ENCODE assay signal across 23 cellular contexts in genomic region chr6:89930789-89931188, GRCh38. TPM values are rescaled to one million over a fixed set of nuclear protein-coding genes. Genes with fewer than 3 reads are reported as not detected.
"Had no signal": no experiment of that assay in that cellular context is flagged by ENCODE, and none has a peak within 500 bp of the region (broad histone marks: within the 10 kb centered on the region; RNA-seq: fewer than 3 reads in every experiment).

No MANE protein-coding gene starts in this region.

- H3K27me3 Mint-ChIP-seq: activated CD8-positive, alpha-beta memory T cell treated with anti-CD3 and anti-CD28 coated beads, Interleukin-2, amount 10 ng/mL, durations not matched to agents 7 days and 5 days; effector memory CD8-positive, alpha-beta T cell had no signal

- H3K36me3 Mint-ChIP-seq: natural killer cell had no signal

- H3K9me3 ChIP-seq: body of pancreas, esophagus squamous epithelium, heart right ventricle, neutrophil, thyroid gland had no signal

- H3K36me3 ChIP-seq: esophagus squamous epithelium, neutrophil, thyroid gland had no signal

- ATAC-seq: activated CD8-positive, alpha-beta memory T cell treated with anti-CD3 and anti-CD28 coated beads, Interleukin-2, amount 10 ng/mL, durations not matched to agents 7 days and 5 days; body of pancreas; effector memory CD8-positive, alpha-beta T cell; heart right ventricle; left ventricle myocardium superior; natural killer cell; sciatic nerve had no signal

- DNase-seq: activated CD4-positive, CD25-positive, alpha-beta regulatory T cell; activated CD8-positive, alpha-beta memory T cell treated with anti-CD3 and anti-CD28 coated beads, Interleukin-2, amount 10 ng/mL, durations not matched to agents 7 days and 5 days; activated naive CD4-positive, alpha-beta T cell treated with anti-CD3 and anti-CD28 coated beads, Interleukin-2, amount 50 U/mL, for 16 hours; activated T-cell treated with anti-CD3 and anti-CD28 coated beads, Interleukin-2, amount 50 U/mL, for 1 hour; body of pancreas; caudate nucleus; effector memory CD8-positive, alpha-beta T cell; esophagus squamous epithelium; heart right ventricle; kidney glomerular epithelial cell; left ventricle myocardium superior; natural killer cell; stimulated activated CD4-positive, alpha-beta T cell treated with anti-CD3 and anti-CD28 coated beads, Interleukin-4, amount 100 ng/mL, for 1 hour; thyroid gland had no signal

- H3K4me3 Mint-ChIP-seq: activated CD8-positive, alpha-beta memory T cell treated with anti-CD3 and anti-CD28 coated beads, Interleukin-2, amount 10 ng/mL, durations not matched to agents 7 days and 5 days; effector memory CD8-positive, alpha-beta T cell; natural killer cell had no signal

- H3K27me3 ChIP-seq: body of pancreas, esophagus squamous epithelium, heart right ventricle, neutrophil, thyroid gland had no signal

- H3K4me3 ChIP-seq: body of pancreas, esophagus squamous epithelium, heart right ventricle, SK-N-MC, smooth muscle cell, thyroid gland had no signal

- H3K9me3 Mint-ChIP-seq: effector memory CD8-positive, alpha-beta T cell; natural killer cell had no signal

- H3K27ac Mint-ChIP-seq: activated CD8-positive, alpha-beta memory T cell treated with anti-CD3 and anti-CD28 coated beads, Interleukin-2, amount 10 ng/mL, durations not matched to agents 7 days and 5 days; effector memory CD8-positive, alpha-beta T cell; natural killer cell had no signal

- H3K27ac ChIP-seq: body of pancreas, esophagus squamous epithelium, heart right ventricle, neutrophil, parathyroid adenoma, SK-N-MC, thyroid gland had no signal

- H3K4me1 ChIP-seq: body of pancreas, thyroid gland had no signal

RNA-seq across cellular contexts. Expression of gene GJA10, which starts 36.5 kb away (rescaled TPM):
- total RNA-seq: body of pancreas, dermis microvascular lymphatic vessel endothelial cell, esophagus squamous epithelium, heart right ventricle, left ventricle myocardium superior, mucosa of gallbladder, natural killer cell, sciatic nerve, smooth muscle cell, subcutaneous adipose tissue, thyroid gland, urinary bladder had no signal
- polyA plus RNA-seq: heart right ventricle, smooth muscle cell, urinary bladder had no signal
